Comparison of ENCODE assay signal across 7 cellular contexts in genomic region chr15:40308844-40309189, GRCh38.
DNase-seq lines count a peak whose midpoint lies in the region; TF ChIP-seq lines count a peak whose summit lies in the region.

No MANE protein-coding gene starts in this region.

- H3K9me3 ChIP-seq in effector memory CD4-positive, alpha-beta T cell (ENCODE audit: control insufficient read depth, low read length), result no peaks in the 10 kb centered on the region

- peaks cover 2% of the 10 kb centered on the region for H3K36me3 ChIP-seq in effector memory CD4-positive, alpha-beta T cell (ENCODE audit: control insufficient read depth, insufficient read depth, low read length)

- TF ChIP-seq POLR2A in GM19099 (IDR thresholded peaks at IDR 0.05; ENCODE audit: extremely low read depth, insufficient read length, low read depth), result peak; percentile 46

- H3K27ac ChIP-seq in effector memory CD4-positive, alpha-beta T cell (ENCODE audit: insufficient read depth, low read length, poor library complexity, severe bottlenecking), result peak overlapping the region; percentile 86

- peaks cover 16% of the 10 kb centered on the region for H3K4me1 ChIP-seq in effector memory CD4-positive, alpha-beta T cell (ENCODE audit: control insufficient read depth, insufficient read depth, low read length, poor library complexity, severe bottlenecking)

- H3K4me3 ChIP-seq in effector memory CD4-positive, alpha-beta T cell (ENCODE audit: insufficient read depth, low read depth, low read length, poor library complexity, severe bottlenecking), result peak overlapping the region; percentile 95

- DNase-seq in NOMO-1 treated with DMSO at 0.1 percent for 48 hours (lab: John Stamatoyannopoulos, UW; ENCODE audit: unreplicated experiment), result peak; percentile 88
- no peak for DNase-seq in effector memory CD4-positive, alpha-beta T cell
- peak; percentile 26 to 39 for DNase-seq in stimulated activated CD4-positive, alpha-beta T cell treated with anti-CD3 and anti-CD28 coated beads, Interleukin-2, amount 100 ng/mL, for 24 hours
- no peak for DNase-seq in DMS153 (lab: John Stamatoyannopoulos, UW)
- DNase-seq in NCI-H526 (lab: John Stamatoyannopoulos, UW), result no peak
- no peak for DNase-seq in foreskin melanocyte

- H3K27me3 ChIP-seq in effector memory CD4-positive, alpha-beta T cell (replicated peaks; ENCODE audit: control insufficient read depth, insufficient read depth, low read length, poor library complexity, severe bottlenecking), result no peaks in the 10 kb centered on the region

Comparison
In these comparisons a context has a peak if more than half of its experiments do, and no peak if none do; other contexts are left out.
1. DNase-seq: peak in NOMO-1 treated with DMSO at 0.1 percent for 48 hours (single experiment) and stimulated activated CD4-positive, alpha-beta T cell treated with anti-CD3 and anti-CD28 coated beads, Interleukin-2, amount 100 ng/mL, for 24 hours (2 of 2); none in effector memory CD4-positive, alpha-beta T cell (0 of 3), DMS153 (single experiment), NCI-H526 (0 of 2) and foreskin melanocyte (single experiment).